In genomic region chr5:124980174-124980941, GRCh38 we compare ENCODE assay signal across 1 cellular context.
TF ChIP-seq lines count a peak whose summit lies in the region.

No MANE protein-coding gene starts in this region.

TF ChIP-seq in GM12878, 131 proteins besides CTCF, POLR2A, EP300 and RAD21 (continued from another document):
- TF ChIP-seq, protein P1, sequence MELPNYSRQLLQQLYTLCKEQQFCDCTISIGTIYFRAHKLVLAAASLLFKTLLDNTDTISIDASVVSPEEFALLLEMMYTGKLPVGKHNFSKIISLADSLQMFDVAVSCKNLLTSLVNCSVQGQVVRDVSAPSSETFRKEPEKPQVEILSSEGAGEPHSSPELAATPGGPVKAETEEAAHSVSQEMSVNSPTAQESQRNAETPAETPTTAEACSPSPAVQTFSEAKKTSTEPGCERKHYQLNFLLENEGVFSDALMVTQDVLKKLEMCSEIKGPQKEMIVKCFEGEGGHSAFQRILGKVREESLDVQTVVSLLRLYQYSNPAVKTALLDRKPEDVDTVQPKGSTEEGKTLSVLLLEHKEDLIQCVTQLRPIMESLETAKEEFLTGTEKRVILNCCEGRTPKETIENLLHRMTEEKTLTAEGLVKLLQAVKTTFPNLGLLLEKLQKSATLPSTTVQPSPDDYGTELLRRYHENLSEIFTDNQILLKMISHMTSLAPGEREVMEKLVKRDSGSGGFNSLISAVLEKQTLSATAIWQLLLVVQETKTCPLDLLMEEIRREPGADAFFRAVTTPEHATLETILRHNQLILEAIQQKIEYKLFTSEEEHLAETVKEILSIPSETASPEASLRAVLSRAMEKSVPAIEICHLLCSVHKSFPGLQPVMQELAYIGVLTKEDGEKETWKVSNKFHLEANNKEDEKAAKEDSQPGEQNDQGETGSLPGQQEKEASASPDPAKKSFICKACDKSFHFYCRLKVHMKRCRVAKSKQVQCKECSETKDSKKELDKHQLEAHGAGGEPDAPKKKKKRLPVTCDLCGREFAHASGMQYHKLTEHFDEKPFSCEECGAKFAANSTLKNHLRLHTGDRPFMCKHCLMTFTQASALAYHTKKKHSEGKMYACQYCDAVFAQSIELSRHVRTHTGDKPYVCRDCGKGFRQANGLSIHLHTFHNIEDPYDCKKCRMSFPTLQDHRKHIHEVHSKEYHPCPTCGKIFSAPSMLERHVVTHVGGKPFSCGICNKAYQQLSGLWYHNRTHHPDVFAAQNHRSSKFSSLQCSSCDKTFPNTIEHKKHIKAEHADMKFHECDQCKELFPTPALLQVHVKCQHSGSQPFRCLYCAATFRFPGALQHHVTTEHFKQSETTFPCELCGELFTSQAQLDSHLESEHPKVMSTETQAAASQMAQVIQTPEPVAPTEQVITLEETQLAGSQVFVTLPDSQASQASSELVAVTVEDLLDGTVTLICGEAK (IDR thresholded peaks at IDR 0.05; ENCODE audit: borderline replicate concordance) = peak; percentile 68; the same call in 1 of the 2 replicates
- TF ChIP-seq POU2F2 (IDR thresholded peaks at IDR 0.05; ENCODE audit: borderline replicate concordance, low read depth, low read length) = peak; percentile 98
